ENCODE assay signal across 23 cellular contexts in the genomic region with DNA sequence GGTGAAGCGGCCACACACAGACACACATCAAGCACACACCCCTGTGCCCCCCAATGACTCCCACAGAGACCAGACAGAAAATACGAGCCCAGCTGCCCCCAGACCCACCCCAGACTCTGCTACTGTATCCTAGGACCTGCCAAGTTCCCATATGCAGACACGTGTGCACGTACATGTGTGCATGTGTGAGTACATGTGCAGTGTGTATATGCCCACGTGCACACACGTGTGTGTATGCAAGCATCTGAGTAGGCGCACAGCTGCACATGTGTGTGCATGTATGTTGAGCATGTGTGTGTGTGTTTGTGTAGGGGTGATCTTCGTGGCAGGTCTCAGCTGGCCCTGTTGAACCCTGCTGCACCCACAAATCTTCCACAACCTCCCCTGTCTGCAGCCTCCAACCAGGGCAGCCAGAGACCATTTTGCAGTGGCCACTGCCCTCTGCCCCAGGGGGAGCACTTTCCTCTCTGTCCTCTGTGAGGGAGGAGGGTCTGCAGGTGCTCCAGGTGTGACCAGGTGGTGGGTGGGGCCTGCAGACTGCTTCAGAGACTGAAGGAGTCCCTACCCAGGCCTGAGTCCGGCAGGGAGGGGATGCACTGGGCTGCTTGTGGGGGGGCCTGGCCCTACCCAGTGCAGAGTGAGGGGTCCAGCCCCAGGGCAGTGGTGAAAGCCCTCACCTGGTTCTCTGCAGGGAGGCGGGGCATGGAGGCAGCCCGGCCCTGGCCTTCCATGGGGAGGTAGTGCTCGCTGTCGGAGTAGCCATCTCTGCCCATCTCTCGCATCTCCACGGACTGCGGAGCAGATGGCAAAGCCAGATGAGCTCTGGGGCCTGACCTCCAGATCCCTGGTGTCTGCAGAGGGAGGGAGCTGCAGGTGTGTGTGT.
"Had no signal": no experiment of that assay in that cellular context is flagged by ENCODE, and none has a peak within 500 bp of the region (broad histone marks: within the 10 kb centered on the region; RNA-seq: fewer than 3 reads in every experiment).

No MANE protein-coding gene starts in this region.

- H3K9me3 ChIP-seq: mucosa of descending colon, right atrium auricular region, tibial nerve had no signal

- H3K36me3 Mint-ChIP-seq: activated naive CD8-positive, alpha-beta T cell treated with anti-CD3 and anti-CD28 coated beads for 36 hours; natural killer cell had no signal

- H3K27me3 ChIP-seq: right atrium auricular region, tibial nerve had no signal

- H3K27ac Mint-ChIP-seq: activated CD8-positive, alpha-beta T cell treated with anti-CD3 and anti-CD28 coated beads for 36 hours; activated naive CD8-positive, alpha-beta T cell treated with anti-CD3 and anti-CD28 coated beads for 36 hours; dendritic cell treated with granulocyte-macrophage colony-stimulating factor and Interleukin-4, amounts not matched to agents 40 ng/mL and 50 ng/mL, for 4 days; progenitor cell of endocrine pancreas had no signal

- H3K27me3 Mint-ChIP-seq: activated CD8-positive, alpha-beta T cell treated with anti-CD3 and anti-CD28 coated beads for 36 hours; activated naive CD8-positive, alpha-beta T cell treated with anti-CD3 and anti-CD28 coated beads for 36 hours; progenitor cell of endocrine pancreas; T-helper 17 cell had no signal

- H3K4me3 ChIP-seq: mucosa of descending colon, right atrium auricular region, skin epidermis, tibial nerve had no signal

- H3K36me3 ChIP-seq: right atrium auricular region, tibial nerve had no signal

- H3K27ac ChIP-seq: epithelial cell of prostate, right atrium auricular region, skin epidermis, tibial nerve had no signal

- DNase-seq: activated CD8-positive, alpha-beta T cell treated with anti-CD3 and anti-CD28 coated beads for 36 hours; activated gamma-delta T cell; activated naive CD8-positive, alpha-beta T cell treated with anti-CD3 and anti-CD28 coated beads for 36 hours; activated T-cell treated with anti-CD3 and anti-CD28 coated beads, Interleukin-2, amount 50 U/mL, for 48 hours; anterior cingulate cortex; cerebellar nuclear complex; effector memory CD4-positive, alpha-beta T cell; left colon; mucosa of descending colon; natural killer cell; occipital lobe; stimulated activated CD4-positive, alpha-beta T cell treated with anti-CD3 and anti-CD28 coated beads, Interleukin-15, amount 100 ng/mL, for 24 hours; stimulated activated CD4-positive, alpha-beta T cell treated with anti-CD3 and anti-CD28 coated beads, Interleukin-4, amount 100 ng/mL, for 1 hour; stimulated activated naive CD4-positive, alpha-beta T cell treated with Interleukin-2 at 50 U/mL for 16 hours; substantia nigra; T-helper 17 cell had no signal

- H3K4me3 Mint-ChIP-seq: activated CD8-positive, alpha-beta T cell treated with anti-CD3 and anti-CD28 coated beads for 36 hours; activated naive CD8-positive, alpha-beta T cell treated with anti-CD3 and anti-CD28 coated beads for 36 hours; dendritic cell treated with granulocyte-macrophage colony-stimulating factor and Interleukin-4, amounts not matched to agents 40 ng/mL and 50 ng/mL, for 4 days had no signal

- ATAC-seq: activated CD4-positive, CD25-positive, alpha-beta regulatory T cell treated with anti-CD3 and anti-CD28 coated beads, Interleukin-2, amount 50 U/mL, for 24 hours; activated CD8-positive, alpha-beta T cell treated with anti-CD3 and anti-CD28 coated beads for 36 hours; natural killer cell; T-helper 17 cell had no signal

- H3K9me3 Mint-ChIP-seq: activated CD8-positive, alpha-beta T cell treated with anti-CD3 and anti-CD28 coated beads for 36 hours; activated naive CD8-positive, alpha-beta T cell treated with anti-CD3 and anti-CD28 coated beads for 36 hours; dendritic cell treated with granulocyte-macrophage colony-stimulating factor and Interleukin-4, amounts not matched to agents 40 ng/mL and 50 ng/mL, for 4 days; natural killer cell had no signal
